ENCODE assay signal across 21 cellular contexts in genomic region chr10:78829570-78829969, GRCh38.
A peak's percentile ranks its signal among the peaks of the same experiment; 100 is the strongest.
DNase-seq lines count a peak whose midpoint lies in the region; TF ChIP-seq lines count a peak whose summit lies in the region.
"Had no signal": no experiment of that assay in that cellular context is flagged by ENCODE, and none has a peak within 500 bp of the region (broad histone marks: within the 10 kb centered on the region; RNA-seq: fewer than 3 reads in every experiment).

No MANE protein-coding gene starts in this region.

- no peak overlapping the region for H3K4me3 ChIP-seq in fibroblast of mammary gland (ENCODE audit: control insufficient read depth, low read depth, low read length)
- H3K4me3 ChIP-seq: BLaER1, colonic mucosa, GM23338, right lobe of liver had no signal

- DNase-seq in EL, result peak; percentile 15
- DNase-seq in NCI-H226, result peak; percentile 58
- DNase-seq in fibroblast of mammary gland (ENCODE audit: low read depth), result peak; percentile 40
- peak; percentile 33 for DNase-seq in stromal cell of bone marrow (ENCODE audit: low read depth)
- no peak for DNase-seq in NOMO-1 treated with dmso at 0.1 percent for 144 hours (lab: John Stamatoyannopoulos, UW; ENCODE audit: unreplicated experiment)
- DNase-seq in ureter (ENCODE audit: low spot score), result no peak
- DNase-seq in NCI-H1105 treated with DMSO at 0.1 percent for 48 hours (lab: John Stamatoyannopoulos, UW), result no peak
- DNase-seq: activated naive CD8-positive, alpha-beta T cell treated with anti-CD3 and anti-CD28 coated beads, Interleukin-2, amount 10 ng/mL, durations not matched to agents 7 days and 5 days; brain microvascular endothelial cell; colonic mucosa; effector memory CD8-positive, alpha-beta T cell; head of caudate nucleus; naive thymus-derived CD8-positive, alpha-beta T cell; NCI-H1436 treated with DMSO at 0.1 percent for 48 hours; NCI-H2171 treated with DMSO at 0.1 percent for 48 hours; NCI-H526; right lobe of liver; RPMI8226; WERI-Rb-1 had no signal

- TF ChIP-seq CTCF in fibroblast of mammary gland (conservative IDR thresholded peaks at IDR 0.05; ENCODE audit: control insufficient read depth, insufficient read depth, low read depth, low read length), result no peak

Comparison
In these comparisons a context has a peak if more than half of its experiments do, and no peak if none do; other contexts are left out.
1. DNase-seq: peak in EL (single experiment), NCI-H226 (single experiment), fibroblast of mammary gland (single experiment) and stromal cell of bone marrow (single experiment); none in NOMO-1 treated with dmso at 0.1 percent for 144 hours (single experiment), ureter (single experiment) and NCI-H1105 treated with DMSO at 0.1 percent for 48 hours (single experiment).